8 cellular contexts compared by ENCODE assay signal in the genomic region with DNA sequence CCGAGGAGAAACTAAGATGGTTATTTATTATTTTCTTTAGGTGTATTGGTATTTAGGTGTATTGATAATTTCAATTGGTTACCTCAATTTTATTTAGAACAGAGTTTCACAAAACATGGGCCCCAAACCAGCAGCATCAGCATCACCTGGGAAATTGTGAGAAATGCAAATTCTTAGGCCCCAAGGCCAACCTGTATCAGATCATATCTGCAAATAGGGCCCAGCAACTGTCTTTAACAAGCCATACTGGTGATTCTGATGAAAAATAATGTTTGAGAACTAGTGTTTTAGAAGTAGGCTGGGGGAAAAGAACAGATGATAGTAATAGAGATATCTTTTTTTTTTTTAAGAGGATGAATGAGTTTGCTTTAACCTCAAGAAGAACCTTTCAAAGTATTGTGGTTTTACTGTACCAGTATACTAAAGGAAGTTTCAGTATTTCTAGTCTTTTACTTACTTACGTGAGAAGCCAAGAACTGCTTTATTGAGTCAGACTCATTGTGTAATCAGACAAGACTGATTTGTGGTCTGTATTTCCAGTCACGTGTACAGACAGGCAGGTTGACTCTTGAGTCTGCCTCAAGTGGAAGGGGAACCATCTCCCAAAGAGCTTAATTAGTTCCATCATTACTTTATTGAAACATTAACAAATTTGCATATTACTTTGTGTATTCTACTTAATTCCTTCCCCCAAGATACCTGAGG.
DNase-seq lines count a peak whose midpoint lies in the region; ATAC-seq lines count a peak whose summit lies in the region.

No MANE protein-coding gene starts in this region.

- peak; percentile 97 for ATAC-seq in HG02759 (IDR thresholded peaks at IDR 0.05; ENCODE audit: unreplicated experiment)

- DNase-seq in NCI-H748 (lab: John Stamatoyannopoulos, UW; ENCODE audit: unreplicated experiment) (peak; percentile 17), NCI-H748 treated with DMSO at 0.1 percent for 48 hours (lab: John Stamatoyannopoulos, UW) (no peak), NCI-H1436 (lab: John Stamatoyannopoulos, UW) (peak; percentile 83), fibroblast of gingiva (ENCODE audit: low read depth) (peak; percentile 11), GDM1 (lab: John Stamatoyannopoulos, UW) (no peak), cortex of kidney (lab: John Stamatoyannopoulos, UW) (no peak), 8988T (no peak)

Comparison
In these comparisons a context has a peak if more than half of its experiments do, and no peak if none do; other contexts are left out.
1. DNase-seq: peak in NCI-H748 (single experiment), NCI-H1436 (single experiment) and fibroblast of gingiva (single experiment); none in NCI-H748 treated with DMSO at 0.1 percent for 48 hours (single experiment), GDM1 (single experiment), cortex of kidney (single experiment) and 8988T (single experiment).